Comparison of ENCODE assay signal across 1 cellular context in the genomic region with DNA sequence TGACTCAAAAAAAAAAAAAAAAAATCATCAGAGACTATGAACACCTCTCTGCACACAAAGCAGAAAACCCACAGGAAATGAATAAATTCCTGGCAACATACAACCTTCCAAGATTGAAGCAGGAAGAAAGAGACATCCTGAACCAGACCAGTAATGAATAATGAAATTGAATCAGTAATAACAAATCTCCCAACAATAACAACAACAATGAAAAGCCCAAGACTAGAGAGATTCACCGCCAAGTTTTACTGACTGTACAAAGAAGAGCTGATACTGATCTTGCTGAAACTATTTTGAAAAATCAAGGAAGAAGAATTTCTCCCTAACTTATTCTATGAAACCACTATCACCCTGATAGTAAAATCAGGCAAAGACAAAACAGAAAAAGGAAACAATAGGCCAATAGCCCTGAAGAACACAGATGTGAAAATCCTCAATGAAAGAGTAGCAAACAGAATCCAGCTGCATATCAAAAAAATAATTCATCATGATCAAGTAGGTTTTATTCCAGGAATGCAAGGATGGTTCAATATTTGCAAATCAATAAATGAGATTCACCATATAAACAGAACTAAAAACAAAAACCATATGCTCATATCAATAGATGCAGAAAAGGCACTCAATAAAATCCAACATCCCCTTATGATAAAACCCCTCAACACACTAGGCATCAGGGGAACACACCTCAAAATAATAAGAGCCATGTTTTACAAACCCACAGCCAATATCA.
TF ChIP-seq lines count a peak whose summit lies in the region.

No MANE protein-coding gene starts in this region.

TF ChIP-seq in GM23338, 12 proteins besides CTCF, POLR2A, EP300 and RAD21 (continued from another document):
- TF ChIP-seq, protein P1, sequence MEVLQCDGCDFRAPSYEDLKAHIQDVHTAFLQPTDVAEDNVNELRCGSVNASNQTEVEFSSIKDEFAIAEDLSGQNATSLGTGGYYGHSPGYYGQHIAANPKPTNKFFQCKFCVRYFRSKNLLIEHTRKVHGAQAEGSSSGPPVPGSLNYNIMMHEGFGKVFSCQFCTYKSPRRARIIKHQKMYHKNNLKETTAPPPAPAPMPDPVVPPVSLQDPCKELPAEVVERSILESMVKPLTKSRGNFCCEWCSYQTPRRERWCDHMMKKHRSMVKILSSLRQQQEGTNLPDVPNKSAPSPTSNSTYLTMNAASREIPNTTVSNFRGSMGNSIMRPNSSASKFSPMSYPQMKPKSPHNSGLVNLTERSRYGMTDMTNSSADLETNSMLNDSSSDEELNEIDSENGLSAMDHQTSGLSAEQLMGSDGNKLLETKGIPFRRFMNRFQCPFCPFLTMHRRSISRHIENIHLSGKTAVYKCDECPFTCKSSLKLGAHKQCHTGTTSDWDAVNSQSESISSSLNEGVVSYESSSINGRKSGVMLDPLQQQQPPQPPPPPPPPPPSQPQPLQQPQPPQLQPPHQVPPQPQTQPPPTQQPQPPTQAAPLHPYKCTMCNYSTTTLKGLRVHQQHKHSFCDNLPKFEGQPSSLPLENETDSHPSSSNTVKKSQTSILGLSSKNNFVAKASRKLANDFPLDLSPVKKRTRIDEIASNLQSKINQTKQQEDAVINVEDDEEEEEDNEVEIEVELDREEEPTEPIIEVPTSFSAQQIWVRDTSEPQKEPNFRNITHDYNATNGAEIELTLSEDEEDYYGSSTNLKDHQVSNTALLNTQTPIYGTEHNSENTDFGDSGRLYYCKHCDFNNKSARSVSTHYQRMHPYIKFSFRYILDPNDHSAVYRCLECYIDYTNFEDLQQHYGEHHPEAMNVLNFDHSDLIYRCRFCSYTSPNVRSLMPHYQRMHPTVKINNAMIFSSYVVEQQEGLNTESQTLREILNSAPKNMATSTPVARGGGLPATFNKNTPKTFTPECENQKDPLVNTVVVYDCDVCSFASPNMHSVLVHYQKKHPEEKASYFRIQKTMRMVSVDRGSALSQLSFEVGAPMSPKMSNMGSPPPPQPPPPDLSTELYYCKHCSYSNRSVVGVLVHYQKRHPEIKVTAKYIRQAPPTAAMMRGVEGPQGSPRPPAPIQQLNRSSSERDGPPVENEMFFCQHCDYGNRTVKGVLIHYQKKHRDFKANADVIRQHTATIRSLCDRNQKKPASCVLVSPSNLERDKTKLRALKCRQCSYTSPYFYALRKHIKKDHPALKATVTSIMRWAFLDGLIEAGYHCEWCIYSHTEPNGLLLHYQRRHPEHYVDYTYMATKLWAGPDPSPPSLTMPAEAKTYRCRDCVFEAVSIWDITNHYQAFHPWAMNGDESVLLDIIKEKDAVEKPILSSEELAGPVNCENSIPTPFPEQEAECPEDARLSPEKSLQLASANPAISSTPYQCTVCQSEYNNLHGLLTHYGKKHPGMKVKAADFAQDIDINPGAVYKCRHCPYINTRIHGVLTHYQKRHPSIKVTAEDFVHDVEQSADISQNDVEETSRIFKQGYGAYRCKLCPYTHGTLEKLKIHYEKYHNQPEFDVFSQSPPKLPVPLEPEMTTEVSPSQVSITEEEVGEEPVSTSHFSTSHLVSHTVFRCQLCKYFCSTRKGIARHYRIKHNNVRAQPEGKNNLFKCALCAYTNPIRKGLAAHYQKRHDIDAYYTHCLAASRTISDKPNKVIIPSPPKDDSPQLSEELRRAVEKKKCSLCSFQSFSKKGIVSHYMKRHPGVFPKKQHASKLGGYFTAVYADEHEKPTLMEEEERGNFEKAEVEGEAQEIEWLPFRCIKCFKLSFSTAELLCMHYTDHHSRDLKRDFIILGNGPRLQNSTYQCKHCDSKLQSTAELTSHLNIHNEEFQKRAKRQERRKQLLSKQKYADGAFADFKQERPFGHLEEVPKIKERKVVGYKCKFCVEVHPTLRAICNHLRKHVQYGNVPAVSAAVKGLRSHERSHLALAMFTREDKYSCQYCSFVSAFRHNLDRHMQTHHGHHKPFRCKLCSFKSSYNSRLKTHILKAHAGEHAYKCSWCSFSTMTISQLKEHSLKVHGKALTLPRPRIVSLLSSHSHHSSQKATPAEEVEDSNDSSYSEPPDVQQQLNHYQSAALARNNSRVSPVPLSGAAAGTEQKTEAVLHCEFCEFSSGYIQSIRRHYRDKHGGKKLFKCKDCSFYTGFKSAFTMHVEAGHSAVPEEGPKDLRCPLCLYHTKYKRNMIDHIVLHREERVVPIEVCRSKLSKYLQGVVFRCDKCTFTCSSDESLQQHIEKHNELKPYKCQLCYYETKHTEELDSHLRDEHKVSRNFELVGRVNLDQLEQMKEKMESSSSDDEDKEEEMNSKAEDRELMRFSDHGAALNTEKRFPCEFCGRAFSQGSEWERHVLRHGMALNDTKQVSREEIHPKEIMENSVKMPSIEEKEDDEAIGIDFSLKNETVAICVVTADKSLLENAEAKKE (CRISPR knock-in tag; IDR thresholded peaks at IDR 0.05), result no peak
